ENCODE assay signal across 20 cellular contexts in the genomic region with DNA sequence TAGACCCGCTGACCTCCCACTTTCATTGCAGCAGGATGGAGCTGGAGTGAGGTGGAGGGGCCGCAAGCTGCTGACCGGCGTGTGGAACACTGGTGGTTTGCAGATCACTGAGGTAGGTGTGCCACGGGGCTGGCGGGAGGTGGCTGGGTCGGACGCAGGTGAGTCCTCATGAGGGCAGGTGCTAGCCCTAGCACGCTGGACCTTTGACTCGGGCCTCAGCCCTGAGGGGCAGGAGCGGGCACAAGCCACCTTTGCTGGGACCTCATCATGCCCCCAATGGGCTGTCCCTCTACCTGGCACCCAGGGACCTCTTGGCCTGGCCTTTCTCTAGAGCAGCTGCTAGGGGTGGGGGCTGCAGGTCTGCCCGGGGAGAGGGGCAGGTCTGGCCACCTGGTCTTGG.
A peak's percentile ranks its signal among the peaks of the same experiment; 100 is the strongest.
DNase-seq lines count a peak whose midpoint lies in the region; ATAC-seq, FAIRE-seq and TF ChIP-seq lines count a peak whose summit lies in the region.
"Had no signal": no experiment of that assay in that cellular context is flagged by ENCODE, and none has a peak within 500 bp of the region (broad histone marks: within the 10 kb centered on the region; RNA-seq: fewer than 3 reads in every experiment).

No MANE protein-coding gene starts in this region.

- no peak for TF ChIP-seq CTCF in heart left ventricle (IDR thresholded peaks at IDR 0.05)
- TF ChIP-seq CTCF in HFFc6 (IDR thresholded peaks at IDR 0.05), result no peak
- no peak for TF ChIP-seq CTCF in kidney (IDR thresholded peaks at IDR 0.05; ENCODE audit: borderline replicate concordance, extremely low read depth, insufficient read depth)
- no peak for TF ChIP-seq CTCF in thyroid gland (IDR thresholded peaks at IDR 0.05)

- intact Hi-C loops in heart left ventricle (cut with DNase I), result no loop called here
- intact Hi-C loops in left cardiac atrium (cut with DNase I), result no loop called here
- intact Hi-C loops in kidney (cut with DNase I), result no loop called here
- intact Hi-C loops in thyroid gland (cut with DNase I), result no loop called here

- H3K9me3 ChIP-seq in heart left ventricle, result no peaks in the 10 kb centered on the region
- H3K9me3 ChIP-seq in kidney (ENCODE audit: control insufficient read depth in 1 of 2, low read length in 2 of 2), result no peaks in the 10 kb centered on the region
- no peaks in the 10 kb centered on the region for H3K9me3 ChIP-seq in thyroid gland
- no peaks in the 10 kb centered on the region for H3K9me3 ChIP-seq in SJCRH30 (replicated peaks)

- peaks cover 73% of the 10 kb centered on the region for H3K4me1 Mint-ChIP-seq in HFFc6 (ENCODE audit: low read depth)

- H3K9me3 Mint-ChIP-seq in HFFc6, result no peaks in the 10 kb centered on the region
- H3K9me3 Mint-ChIP-seq: CD4-positive, alpha-beta memory T cell had no signal

- peak overlapping the region in 1 of 2 donors; percentile 20 for H3K9ac ChIP-seq in kidney (ENCODE audit: low read length in 2 of 2)

- H3K4me3 Mint-ChIP-seq in HFFc6, result no peak overlapping the region
- H3K4me3 Mint-ChIP-seq: CD4-positive, alpha-beta memory T cell had no signal

- DNase-seq in heart left ventricle (no peak), left cardiac atrium (no peak), HFFc6 (no peak), kidney (no peak), thyroid gland (no peak), SJCRH30 (no peak), NCI-H524 treated with DMSO at 0.1 percent for 48 hours (lab: John Stamatoyannopoulos, UW) (no peak)
- DNase-seq in activated CD4-positive, CD25-positive, alpha-beta regulatory T cell treated with anti-CD3 and anti-CD28 coated beads, Interleukin-2, amount 50 U/mL, for 72 hours, result no peak
- DNase-seq: AML-193; CD4-positive, alpha-beta memory T cell; DND-41; GDM1; MM.1S; NCI-H1105 treated with DMSO at 0.1 percent for 48 hours; NCI-H187 treated with DMSO at 0.1 percent for 48 hours; NCI-H446; NCI-H748 treated with DMSO at 0.1 percent for 48 hours; PC-3 had no signal

- TF ChIP-seq POLR2A in heart left ventricle (IDR thresholded peaks at IDR 0.05) (no peak), thyroid gland (IDR thresholded peaks at IDR 0.05) (no peak)

- no peak for FAIRE-seq in kidney (lab: Jason Lieb, UNC)
- FAIRE-seq: D721Med, H54 had no signal

- peaks cover 28 to 100% (median 84%) of the 10 kb centered on the region in 12 donors for H3K4me1 ChIP-seq in heart left ventricle
- peaks cover 69 to 77% of the 10 kb centered on the region in 2 donors for H3K4me1 ChIP-seq in kidney (ENCODE audit: control insufficient read depth in 1 of 2, insufficient read depth in 1 of 2, low read depth in 1 of 2, low read length in 2 of 2)
- peaks cover 46 to 77% of the 10 kb centered on the region in 2 donors for H3K4me1 ChIP-seq in thyroid gland
- peaks cover 66% of the 10 kb centered on the region for H3K4me1 ChIP-seq in SJCRH30

- H3K36me3 ChIP-seq in heart left ventricle, result peaks cover 0 to 32% (median 19%) of the 10 kb centered on the region in 9 donors
- peaks cover under 1 to 6% of the 10 kb centered on the region in 2 donors for H3K36me3 ChIP-seq in kidney (ENCODE audit: control insufficient read depth in 1 of 2, insufficient read depth in 2 of 2, low read length in 2 of 2)
- peaks cover 9 to 10% of the 10 kb centered on the region in 2 donors for H3K36me3 ChIP-seq in thyroid gland
- peaks cover 5% of the 10 kb centered on the region; the same call in 1 of the 2 replicates for H3K36me3 ChIP-seq in SJCRH30

- H3K27me3 ChIP-seq in heart left ventricle, result no peaks in the 10 kb centered on the region
- no peaks in the 10 kb centered on the region for H3K27me3 ChIP-seq in thyroid gland
- H3K27me3 ChIP-seq in SJCRH30, result no peaks in the 10 kb centered on the region

- ATAC-seq in heart left ventricle (no peak), left cardiac atrium (no peak)

- H3K27ac ChIP-seq in heart left ventricle, result peak overlapping the region in 8 of 12 donors; percentile 39 to 98 (median 92)
- H3K27ac ChIP-seq in kidney (ENCODE audit: low read depth in 2 of 2, low read length in 2 of 2), result peak overlapping the region; percentile 13 to 77
- H3K27ac ChIP-seq in thyroid gland, result peak overlapping the region; percentile 56 to 99 (median 89)
- no peak overlapping the region for H3K27ac ChIP-seq in SJCRH30

- H3K27ac Mint-ChIP-seq in HFFc6, result peak overlapping the region; percentile 76

- H3K4me3 ChIP-seq in heart left ventricle (no peak overlapping the region), kidney (ENCODE audit: low read length in 2 of 2) (no peak overlapping the region), thyroid gland (replicated peaks in 1 of 3) (no peak overlapping the region), SJCRH30 (no peak overlapping the region)

- peaks cover 9% of the 10 kb centered on the region for H3K27me3 Mint-ChIP-seq in HFFc6 (ENCODE audit: insufficient read depth)
- H3K27me3 Mint-ChIP-seq: CD4-positive, alpha-beta memory T cell had no signal

- peaks cover 15% of the 10 kb centered on the region; the same call in 1 of the 2 replicates for H3K36me3 Mint-ChIP-seq in HFFc6 (ENCODE audit: low read depth)

- 91 to 95% (median 92%) methylated on average over 11 to 12 of the region's 12 CpGs for WGBS in heart left ventricle, 4 donors
- 88 to 91% methylated on average over 8 of the region's 12 CpGs for WGBS in thyroid gland, 2 donors
